11 cellular contexts compared by ENCODE assay signal in the genomic region with DNA sequence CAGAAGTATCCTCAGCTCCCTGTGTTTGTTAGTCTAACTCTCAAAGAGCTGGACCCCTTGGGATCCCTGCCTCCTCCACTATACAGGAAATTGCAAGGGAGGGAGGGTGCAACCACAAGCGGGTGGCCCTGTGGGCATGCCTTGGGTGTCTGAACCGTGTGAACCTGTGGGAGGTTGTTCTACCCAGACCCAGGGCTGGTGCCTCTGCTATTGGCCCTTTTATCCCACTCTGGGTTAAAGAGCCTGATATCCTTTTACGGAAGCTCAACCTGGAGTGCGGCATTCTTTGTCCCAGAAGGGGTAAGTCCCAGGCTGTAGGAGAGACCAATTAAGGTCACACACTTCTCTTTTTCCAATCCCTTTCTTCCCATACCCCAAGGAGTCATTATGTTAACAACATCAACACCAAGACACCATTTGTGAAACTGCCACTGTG. TPM values are rescaled to one million over a fixed set of nuclear protein-coding genes. Genes with fewer than 3 reads are reported as not detected.
DNase-seq lines count a peak whose midpoint lies in the region; TF ChIP-seq lines count a peak whose summit lies in the region.
"Had no signal": no experiment of that assay in that cellular context is flagged by ENCODE, and none has a peak within 500 bp of the region (broad histone marks: within the 10 kb centered on the region; RNA-seq: fewer than 3 reads in every experiment).

No MANE protein-coding gene starts in this region.

- no peaks in the 10 kb centered on the region for H3K36me3 ChIP-seq in KOPT-K1 (ENCODE audit: insufficient read depth, low read length)

- H3K9me3 ChIP-seq in KOPT-K1 (ENCODE audit: insufficient read depth, low read length, poor library complexity, severe bottlenecking) = no peaks in the 10 kb centered on the region

- DNase-seq in activated CD4-positive, alpha-beta T cell treated with anti-CD3 and anti-CD28 coated beads for 1 hour = peak; percentile 15
- peak; percentile 31 for DNase-seq in amniotic epithelial cell (ENCODE audit: low read depth)
- peak; percentile 54 for DNase-seq in stimulated activated CD8-positive, alpha-beta memory T cell treated with anti-CD3 and anti-CD28 coated beads, Interleukin-4, amount 100 ng/mL, for 48 hours
- DNase-seq in NCI-H1694 treated with DMSO at 0.1 percent for 48 hours (lab: John Stamatoyannopoulos, UW) = no peak
- DNase-seq in SK-N-DZ (ENCODE audit: low spot score) = no peak
- no peak for DNase-seq in erythroblast (lab: John Stamatoyannopoulos, UW)
- DNase-seq in LoVo (ENCODE audit: low spot score) = no peak
- DNase-seq: head of caudate nucleus, naive B cell, RPMI8226 had no signal

- peak overlapping the region; percentile 98 for H3K27ac ChIP-seq in KOPT-K1 (ENCODE audit: low read depth, low read length, poor library complexity, severe bottlenecking)

- TF ChIP-seq POLR2A in erythroblast (IDR thresholded peaks at IDR 0.05; ENCODE audit: low read length) = no peak

RNA-seq across cellular contexts. Expression of a gene that starts 53.4 kb away (rescaled TPM):
- 3.4 and 6.3 TPM in 2 replicates for polyA plus RNA-seq in SK-N-DZ (2014; cell fraction: cytosol; rRNA removed)
- 7.8 and 9.5 TPM in 2 replicates for polyA plus RNA-seq in SK-N-DZ (2014; cell fraction: nucleus; rRNA removed)

RNA-seq across cellular contexts. Expression of a gene that starts 53.8 kb away (rescaled TPM):
- polyA plus RNA-seq in SK-N-DZ (2014; cell fraction: cytosol; rRNA removed) = 0.23 and 0.46 TPM in 2 replicates
- polyA plus RNA-seq in SK-N-DZ (2014; cell fraction: nucleus; rRNA removed) = 0.35 and 0.38 TPM in 2 replicates

Comparison
In these comparisons a context has a peak if more than half of its experiments do, and no peak if none do; other contexts are left out.
1. DNase-seq: peak in activated CD4-positive, alpha-beta T cell treated with anti-CD3 and anti-CD28 coated beads for 1 hour (single experiment), amniotic epithelial cell (single experiment) and stimulated activated CD8-positive, alpha-beta memory T cell treated with anti-CD3 and anti-CD28 coated beads, Interleukin-4, amount 100 ng/mL, for 48 hours (single experiment); none in NCI-H1694 treated with DMSO at 0.1 percent for 48 hours (single experiment), SK-N-DZ (single experiment), erythroblast (0 of 2) and LoVo (single experiment).